In the genomic region with DNA sequence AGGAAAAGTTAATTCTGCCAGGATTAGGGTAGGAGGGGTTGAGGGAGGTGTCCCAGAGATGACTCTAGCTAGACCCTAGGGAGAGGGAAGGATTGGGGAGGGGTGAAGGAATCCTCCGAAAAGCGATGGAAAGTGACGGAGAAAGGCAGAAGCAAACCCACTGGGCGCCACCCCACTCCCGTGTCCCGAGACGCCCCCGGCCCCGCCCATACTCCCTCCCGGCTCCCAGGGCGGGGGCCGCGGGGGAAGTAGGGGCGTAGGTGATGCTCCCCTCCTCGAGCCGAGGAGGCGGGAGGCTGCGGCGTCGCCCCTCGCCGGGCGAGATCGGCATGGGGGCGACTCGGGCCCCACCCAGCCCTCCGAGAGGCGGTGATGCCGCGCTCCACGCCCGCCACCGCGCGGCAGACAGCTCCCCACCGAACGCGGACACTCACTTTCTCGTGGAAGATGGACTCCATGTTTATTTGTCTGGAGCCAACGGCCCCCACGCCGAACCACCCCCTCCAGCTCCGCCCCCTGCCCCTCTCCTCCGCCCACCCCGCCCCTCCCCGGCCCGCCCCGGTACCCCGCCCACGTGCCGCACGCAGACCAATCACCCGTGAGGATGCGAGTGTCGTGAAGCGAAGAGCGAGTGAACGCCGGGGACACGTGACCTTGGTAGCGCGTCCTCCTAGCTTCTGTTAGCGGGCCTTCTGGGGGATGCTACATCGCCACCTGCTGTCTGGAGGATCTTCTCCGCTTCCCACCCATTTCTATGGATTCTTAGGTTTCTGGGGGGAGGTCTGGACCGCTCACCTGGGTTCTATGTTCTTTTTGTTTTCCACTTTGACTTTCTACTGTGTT, we compare ENCODE assay signal across 8 cellular contexts. TPM values are rescaled to one million over a fixed set of nuclear protein-coding genes. Genes with fewer than 3 reads are reported as not detected.
DNase-seq lines count a peak whose midpoint lies in the region; ATAC-seq and TF ChIP-seq lines count a peak whose summit lies in the region.

A gene (minus strand): TSS at position 488 of the 843 bp plus-strand sequence. CDS start 30 bp downstream, at position 458.

- TF ChIP-seq EP300 in transverse colon (IDR thresholded peaks at IDR 0.05; ENCODE audit: low read depth), result no peak

- H4K91ac ChIP-seq in trophoblast cell (ENCODE audit: low read depth, low read length), result peak within 1 kb of the TSS; percentile 95

- peak within 1 kb of the TSS; percentile 96 for H4K8ac ChIP-seq in trophoblast cell (ENCODE audit: low read depth, low read length)

- peak; percentile 97 to 99 (median 99) for DNase-seq in NCI-H1417 (lab: John Stamatoyannopoulos, UW)
- peak; percentile 95 to 98 for DNase-seq in SW 1271 (lab: John Stamatoyannopoulos, UW)
- peak; percentile 95 for DNase-seq in activated naive CD8-positive, alpha-beta T cell treated with anti-CD3 and anti-CD28 coated beads, Interleukin-2, amount 50 U/mL, for 24 hours
- DNase-seq in cardiac septum (ENCODE audit: low spot score), result peak; percentile 99
- peak; percentile 98 for DNase-seq in trophoblast cell
- DNase-seq in transverse colon, result peak; percentile 97

- H2AK5ac ChIP-seq in trophoblast cell (ENCODE audit: low read length), result no peak within 1 kb of the TSS

- no peak within 1 kb of the TSS for H3K23ac ChIP-seq in trophoblast cell (ENCODE audit: low read length)

- H3K4me3 Mint-ChIP-seq in activated naive CD8-positive, alpha-beta T cell treated with anti-CD3 and anti-CD28 coated beads, Interleukin-2, amount 50 U/mL, for 24 hours, result peak within 1 kb of the TSS; percentile 95

- H3K27ac ChIP-seq in trophoblast cell (ENCODE audit: low read depth, low read length) (peak within 1 kb of the TSS; percentile 67), transverse colon (peak within 1 kb of the TSS; percentile 92 to 100 (median 96))

- H2BK120ac ChIP-seq in trophoblast cell (ENCODE audit: insufficient read depth, low read length, poor library complexity), result peak within 1 kb of the TSS; percentile 55

- intact Hi-C loops in cardiac septum (cut with DNase I), result loop anchor here (1.0 to 2.0 kb wide), 2 partner anchors 14 to 67 kb away; a partner anchor contains a TSS
- intact Hi-C loops in transverse colon (cut with DNase I; ENCODE audit: low total_unique reads), result no loop called here

- peak within 1 kb of the TSS; percentile 33 for H2AFZ ChIP-seq in trophoblast cell (ENCODE audit: insufficient read depth, low read length, poor library complexity)

- ATAC-seq in HG02759 (IDR thresholded peaks at IDR 0.05; ENCODE audit: unreplicated experiment), result peak; percentile 84
- ATAC-seq in activated naive CD8-positive, alpha-beta T cell treated with anti-CD3 and anti-CD28 coated beads, Interleukin-2, amount 50 U/mL, for 24 hours, result peak; percentile 96

- H3K36me3 ChIP-seq in trophoblast cell (ENCODE audit: control insufficient read depth in 1 of 2, insufficient read depth in 2 of 2, low read length in 2 of 2) (no peaks in the 10 kb centered on the region), transverse colon (no peaks in the 10 kb centered on the region)

- H3K27ac Mint-ChIP-seq in activated naive CD8-positive, alpha-beta T cell treated with anti-CD3 and anti-CD28 coated beads, Interleukin-2, amount 50 U/mL, for 24 hours, result peak within 1 kb of the TSS; percentile 84

- peak within 1 kb of the TSS; percentile 99 for H3K4me3 ChIP-seq in trophoblast cell (ENCODE audit: low read depth, low read length)
- peak within 1 kb of the TSS; percentile 79 to 97 (median 96) for H3K4me3 ChIP-seq in transverse colon

- in situ Hi-C loops in transverse colon (cut with MboI; ENCODE audit: low pct_ligation_motif_present in 1 of 4, low pct_unique_long_range_greater_than_20kb in 1 of 4, low sequenced_read_pairs in 3 of 4), result no loop called here

- H2BK12ac ChIP-seq in trophoblast cell (ENCODE audit: low read length), result no peak within 1 kb of the TSS

- peaks cover 5% of the 10 kb centered on the region for H3K79me1 ChIP-seq in trophoblast cell (ENCODE audit: low read length)

- peak within 1 kb of the TSS; percentile 85 for H3K9ac ChIP-seq in trophoblast cell (ENCODE audit: low read length)

- H3K4ac ChIP-seq in trophoblast cell (ENCODE audit: low read depth, low read length), result peak within 1 kb of the TSS; percentile 65

- H3K4me1 Mint-ChIP-seq in activated naive CD8-positive, alpha-beta T cell treated with anti-CD3 and anti-CD28 coated beads, Interleukin-2, amount 50 U/mL, for 24 hours, result peaks cover 43% of the 10 kb centered on the region

- TF ChIP-seq CTCF in GM12873 (IDR thresholded peaks at IDR 0.05; ENCODE audit: insufficient read depth, low read depth, low read length, missing control alignments) (peak; percentile 81), transverse colon (IDR thresholded peaks at IDR 0.05) (peak; percentile 60 to 76 (median 66))

- peak within 1 kb of the TSS; percentile 79 for H3K18ac ChIP-seq in trophoblast cell (ENCODE audit: low read length)

- H3K27me3 Mint-ChIP-seq in activated naive CD8-positive, alpha-beta T cell treated with anti-CD3 and anti-CD28 coated beads, Interleukin-2, amount 50 U/mL, for 24 hours, result no peaks in the 10 kb centered on the region

- H3K36me3 Mint-ChIP-seq in activated naive CD8-positive, alpha-beta T cell treated with anti-CD3 and anti-CD28 coated beads, Interleukin-2, amount 50 U/mL, for 24 hours (ENCODE audit: low read depth), result no peaks in the 10 kb centered on the region

- peak within 1 kb of the TSS; percentile 92 for H4K12ac ChIP-seq in trophoblast cell (ENCODE audit: low read depth, low read length)

- H3K9me3 ChIP-seq in trophoblast cell (ENCODE audit: insufficient read depth, low read depth, low read length) (no peaks in the 10 kb centered on the region), transverse colon (no peaks in the 10 kb centered on the region)

- no peaks in the 10 kb centered on the region for H3K9me3 Mint-ChIP-seq in activated naive CD8-positive, alpha-beta T cell treated with anti-CD3 and anti-CD28 coated beads, Interleukin-2, amount 50 U/mL, for 24 hours

- H3K27me3 ChIP-seq in trophoblast cell (ENCODE audit: insufficient read depth, low read length) (no peaks in the 10 kb centered on the region), transverse colon (no peaks in the 10 kb centered on the region)

- peak within 1 kb of the TSS; percentile 57 for H2BK5ac ChIP-seq in trophoblast cell (ENCODE audit: low read depth, low read length, poor library complexity)

- WGBS in trophoblast cell (ENCODE audit: extremely low coverage, insufficient coverage, insufficient read length), result no CpG with 5 or more reads among the region's 66 CpGs
- WGBS in transverse colon (ENCODE audit: low coverage in 1 of 2), 2 donors, result 1% methylated on average over 15 to 36 of the region's 66 CpGs

- H3K14ac ChIP-seq in trophoblast cell (ENCODE audit: low read length), result peak within 1 kb of the TSS; percentile 89

- H3K79me2 ChIP-seq in trophoblast cell (ENCODE audit: control insufficient read depth, insufficient read depth, low read length, poor library complexity), result peaks cover 8% of the 10 kb centered on the region

- TF ChIP-seq POLR2A in transverse colon (IDR thresholded peaks at IDR 0.05), result peak; percentile 56

- H3K4me1 ChIP-seq in trophoblast cell (ENCODE audit: control insufficient read depth in 1 of 2, insufficient read depth in 2 of 2, low read length in 2 of 2) (peaks cover 0 to 3% of the 10 kb centered on the region in 2 experiments), transverse colon (peaks cover 8 to 38% (median 19%) of the 10 kb centered on the region in 4 donors)

- peak within 1 kb of the TSS; percentile 98 for H3K4me2 ChIP-seq in trophoblast cell (ENCODE audit: low read length)

RNA-seq across cellular contexts. Expression of the gene that starts here (rescaled TPM):
- total RNA-seq in cardiac septum (17.6 TPM), transverse colon (10 to 100 TPM; 17.1 to 35.6 (median 25.9) TPM)
- 15.8 and 16.2 TPM in 2 replicates for polyA plus RNA-seq in trophoblast cell (2013)

Comparison
In these comparisons a context has a peak if more than half of its experiments do, and no peak if none do; other contexts are left out.
1. Peak in every context shown above with its lines: DNase-seq, ATAC-seq, H3K4me3 ChIP-seq and H3K27ac ChIP-seq.